1 cellular context compared by ENCODE assay signal in genomic region chr4:122901621-122902020, GRCh38.
TF ChIP-seq lines count a peak whose summit lies in the region.

No MANE protein-coding gene starts in this region.

TF ChIP-seq in A549, 52 proteins besides CTCF, POLR2A, EP300 and RAD21 (continued from another document):
- TF ChIP-seq KDM5A (IDR thresholded peaks at IDR 0.05) (no peak), PBX3 (IDR thresholded peaks at IDR 0.05) (no peak), HEYL (CRISPR knock-in tag; IDR thresholded peaks at IDR 0.05) (no peak), SREBF2 (IDR thresholded peaks at IDR 0.05) (no peak), ZC3H11A (IDR thresholded peaks at IDR 0.05) (no peak), RCOR1 (IDR thresholded peaks at IDR 0.05; ENCODE audit: low read depth, low read length) (no peak), E2F6 (IDR thresholded peaks at IDR 0.05; ENCODE audit: borderline replicate concordance, low read depth) (no peak), MYC (IDR thresholded peaks at IDR 0.05; ENCODE audit: borderline replicate concordance, low read length) (no peak), GATA3 (IDR thresholded peaks at IDR 0.05; ENCODE audit: borderline replicate concordance) (no peak), NFE2L2 (conservative IDR thresholded peaks at IDR 0.05; ENCODE audit: low read length) (no peak), JUN (IDR thresholded peaks at IDR 0.05) (no peak)
